Comparison of ENCODE assay signal across 9 cellular contexts in genomic region chr4:86453044-86453501, GRCh38.
DNase-seq lines count a peak whose midpoint lies in the region; ATAC-seq lines count a peak whose summit lies in the region.
"Had no signal": no experiment of that assay in that cellular context is flagged by ENCODE, and none has a peak within 500 bp of the region (broad histone marks: within the 10 kb centered on the region; RNA-seq: fewer than 3 reads in every experiment).

No MANE protein-coding gene starts in this region.

- H3K9me3 Mint-ChIP-seq in naive thymus-derived CD4-positive, alpha-beta T cell = peaks cover 0 to 8% (median 0%) of the 10 kb centered on the region in 11 donors

- H3K27ac ChIP-seq in epithelial cell of prostate (peak overlapping the region; percentile 69), urinary bladder (ENCODE audit: low read depth) (peak overlapping the region; percentile 93)
- no peak overlapping the region for H3K27ac ChIP-seq in naive thymus-derived CD4-positive, alpha-beta T cell (ENCODE audit: low read depth, low read length)

- no peaks in the 10 kb centered on the region for H3K27me3 ChIP-seq in naive thymus-derived CD4-positive, alpha-beta T cell (ENCODE audit: control insufficient read depth in 2 of 2, insufficient read depth in 2 of 2, low read length in 2 of 2)

- no peaks in the 10 kb centered on the region for H3K36me3 Mint-ChIP-seq in naive thymus-derived CD4-positive, alpha-beta T cell

- no peak overlapping the region for H3K4me3 Mint-ChIP-seq in naive thymus-derived CD4-positive, alpha-beta T cell

- no peaks in the 10 kb centered on the region for H3K36me3 ChIP-seq in urinary bladder (ENCODE audit: insufficient read depth)
- H3K36me3 ChIP-seq in naive thymus-derived CD4-positive, alpha-beta T cell (ENCODE audit: control insufficient read depth in 2 of 3, insufficient read depth in 3 of 3, low read length in 3 of 3) = no peaks in the 10 kb centered on the region

- POLR2A ChIA-PET in naive thymus-derived CD4-positive, alpha-beta T cell (lab: Charles Lee) = no interaction called here

- H3K4me1 Mint-ChIP-seq in naive thymus-derived CD4-positive, alpha-beta T cell = peaks cover 0 to 4% (median 0%) of the 10 kb centered on the region in 7 donors

- H3K4me1 ChIP-seq in urinary bladder (ENCODE audit: insufficient read depth) = no peaks in the 10 kb centered on the region
- no peaks in the 10 kb centered on the region for H3K4me1 ChIP-seq in naive thymus-derived CD4-positive, alpha-beta T cell (ENCODE audit: control insufficient read depth in 2 of 2, insufficient read depth in 2 of 2, low read length in 2 of 2)

- DNase-seq in NCI-H146 (lab: John Stamatoyannopoulos, UW) (peak; percentile 59), NCI-H146 treated with DMSO at 0.1 percent for 48 hours (lab: John Stamatoyannopoulos, UW; ENCODE audit: unreplicated experiment) (no peak), epithelial cell of prostate (ENCODE audit: low read depth, low spot score) (peak; percentile 39), mucosa of gallbladder (ENCODE audit: low spot score) (peak; percentile 58), cerebellar cortex (ENCODE audit: low spot score) (no peak)
- no peak for DNase-seq in naive thymus-derived CD4-positive, alpha-beta T cell
- DNase-seq: activated CD8-positive, alpha-beta memory T cell treated with anti-CD3 and anti-CD28 coated beads, Interleukin-2, amount 50 U/mL, for 48 hours had no signal

- intact Hi-C loops in naive thymus-derived CD4-positive, alpha-beta T cell (cut with micrococcal nuclease) = no loop called here

- H3K4me3 ChIP-seq in urinary bladder (ENCODE audit: low read depth, low read length) = peak overlapping the region; percentile 41
- H3K4me3 ChIP-seq in naive thymus-derived CD4-positive, alpha-beta T cell (ENCODE audit: low read length) = no peak overlapping the region

- CTCF ChIA-PET in naive thymus-derived CD4-positive, alpha-beta T cell (lab: Charles Lee) = no interaction called here

- no peak overlapping the region for H3K27ac Mint-ChIP-seq in naive thymus-derived CD4-positive, alpha-beta T cell

- H3K27me3 Mint-ChIP-seq in naive thymus-derived CD4-positive, alpha-beta T cell = peaks cover 10 to 36% (median 14%) of the 10 kb centered on the region in 5 donors

- no peak for ATAC-seq in naive thymus-derived CD4-positive, alpha-beta T cell
- ATAC-seq in GM18858 (IDR thresholded peaks at IDR 0.05; ENCODE audit: unreplicated experiment) = no peak

- no peaks in the 10 kb centered on the region for H3K9me3 ChIP-seq in naive thymus-derived CD4-positive, alpha-beta T cell (ENCODE audit: control insufficient read depth in 2 of 3, low read length in 3 of 3)

- WGBS in urinary bladder = 29% methylated on average over 8 of the region's 8 CpGs

Comparison
In these comparisons a context has a peak if more than half of its experiments do, and no peak if none do; other contexts are left out.
1. DNase-seq: peak in NCI-H146 (single experiment), epithelial cell of prostate (single experiment) and mucosa of gallbladder (single experiment); none in NCI-H146 treated with DMSO at 0.1 percent for 48 hours (single experiment), naive thymus-derived CD4-positive, alpha-beta T cell (0 of 9) and cerebellar cortex (single experiment).